ENCODE assay signal across 22 cellular contexts in the genomic region with DNA sequence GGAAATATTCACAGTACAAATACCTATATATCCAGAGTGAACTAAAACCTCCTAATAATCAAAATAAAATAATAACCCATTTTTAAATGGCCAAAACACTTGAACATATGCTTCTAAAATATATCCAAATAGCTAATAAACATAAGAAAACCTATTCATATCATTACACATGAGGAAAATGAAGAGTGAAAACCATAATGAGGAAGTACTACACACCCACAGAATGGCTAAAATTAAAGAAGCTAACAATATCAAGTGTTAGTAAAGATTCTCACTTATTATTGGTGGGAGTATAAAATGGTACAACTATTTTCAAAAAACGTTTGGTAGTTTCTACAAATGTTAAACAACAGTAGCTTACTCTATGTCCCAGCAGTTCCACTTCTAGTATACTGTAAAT.
"Had no signal": no experiment of that assay in that cellular context is flagged by ENCODE, and none has a peak within 500 bp of the region (broad histone marks: within the 10 kb centered on the region; RNA-seq: fewer than 3 reads in every experiment).

No MANE protein-coding gene starts in this region.

- ATAC-seq: esophagus mucosa, heart left ventricle, left colon, left ventricle myocardium superior had no signal

- H3K4me3 ChIP-seq: heart left ventricle, lung, sigmoid colon, skin epidermis, stomach, thoracic aorta, transverse colon had no signal

- DNase-seq: effector memory CD4-positive, alpha-beta T cell; heart left ventricle; hippocampal formation; left colon; left ventricle myocardium superior; mesenchymal stem cell; midbrain; naive B cell; nephron progenitor cell; posterior cingulate gyrus; sigmoid colon; stimulated activated CD4-positive, alpha-beta T cell treated with anti-CD3 and anti-CD28 coated beads, Interleukin-12 subunit alpha, Interleukin-12 subunit beta, amount 100 ng/mL, for 4 hours; stimulated activated naive CD4-positive, alpha-beta T cell; stomach; substantia nigra; transverse colon had no signal

- H3K27ac Mint-ChIP-seq: nephron progenitor cell had no signal

- H3K4me1 ChIP-seq: heart left ventricle, sigmoid colon, stomach, transverse colon had no signal

- FAIRE-seq: endometrium, frontal cortex had no signal

- H3K27ac ChIP-seq: heart left ventricle, sigmoid colon, skin epidermis, stomach, thoracic aorta, transverse colon had no signal

- H3K9me3 ChIP-seq: heart left ventricle, sigmoid colon, stomach, thoracic aorta, transverse colon had no signal

- H3K27me3 ChIP-seq: heart left ventricle, sigmoid colon, stomach, transverse colon had no signal

- H3K4me1 Mint-ChIP-seq: naive B cell, nephron progenitor cell had no signal

- H3K36me3 ChIP-seq: heart left ventricle, sigmoid colon, stomach, thoracic aorta, transverse colon had no signal

- H3K4me3 Mint-ChIP-seq: naive B cell, nephron progenitor cell had no signal

- H3K36me3 Mint-ChIP-seq: naive B cell had no signal
